Comparison of ENCODE assay signal across 8 cellular contexts in genomic region chr10:99431190-99431549, GRCh38. TPM values are rescaled to one million over a fixed set of nuclear protein-coding genes. Genes with fewer than 3 reads are reported as not detected.
DNase-seq lines count a peak whose midpoint lies in the region; ATAC-seq and TF ChIP-seq lines count a peak whose summit lies in the region.

No MANE protein-coding gene starts in this region.

- H3F3A ChIP-seq in smooth muscle cell (ENCODE audit: low read depth), result no peaks in the 10 kb centered on the region

- no peaks in the 10 kb centered on the region for H3K9me3 Mint-ChIP-seq in chondrocyte (ENCODE audit: low read depth)

- peaks cover 48% of the 10 kb centered on the region for H3K79me2 ChIP-seq in smooth muscle cell (ENCODE audit: low read depth)

- peak overlapping the region; percentile 91 for H2AFZ ChIP-seq in smooth muscle cell (ENCODE audit: low read depth)

- H3K4me3 ChIP-seq in BLaER1 (peak overlapping the region; percentile 88), kidney epithelial cell (ENCODE audit: low read depth, low read length) (peak overlapping the region; percentile 98), smooth muscle cell (peak overlapping the region; percentile 73)

- peak overlapping the region; percentile 90 for H3K9ac ChIP-seq in BLaER1
- H3K9ac ChIP-seq in smooth muscle cell (ENCODE audit: low read depth), result peak overlapping the region; percentile 83

- H4K20me1 ChIP-seq in BLaER1 (peaks cover 8% of the 10 kb centered on the region; the same call in 1 of the 2 replicates), smooth muscle cell (ENCODE audit: low read depth) (peaks cover 5% of the 10 kb centered on the region)

- H3K4me3 Mint-ChIP-seq in chondrocyte (ENCODE audit: unreplicated experiment), result peak overlapping the region; percentile 100

- no peaks in the 10 kb centered on the region for H3K27me3 ChIP-seq in BLaER1
- H3K27me3 ChIP-seq in kidney epithelial cell (ENCODE audit: control insufficient read depth, insufficient read depth, low read length), result no peaks in the 10 kb centered on the region
- H3K27me3 ChIP-seq in smooth muscle cell (ENCODE audit: low read depth), result no peaks in the 10 kb centered on the region

- ATAC-seq in GM21528 (IDR thresholded peaks at IDR 0.05; ENCODE audit: low FRiP score, unreplicated experiment) (peak; percentile 11), HG03139 (IDR thresholded peaks at IDR 0.05; ENCODE audit: unreplicated experiment) (no peak)

- 3% methylated on average over 16 of the region's 16 CpGs for WGBS in smooth muscle cell (ENCODE audit: low lambda C conversion rate)

- H3K27me3 Mint-ChIP-seq in chondrocyte (ENCODE audit: low read depth), result no peaks in the 10 kb centered on the region

- no peaks in the 10 kb centered on the region for H3K36me3 Mint-ChIP-seq in chondrocyte (ENCODE audit: low read depth)

- TF ChIP-seq CTCF in chondrocyte (IDR thresholded peaks at IDR 0.05) (no peak), kidney epithelial cell (IDR thresholded peaks at IDR 0.05; ENCODE audit: insufficient read depth, low read length, poor library complexity, severe bottlenecking) (no peak), smooth muscle cell (IDR thresholded peaks at IDR 0.05; ENCODE audit: borderline replicate concordance, insufficient read depth, poor library complexity, severe bottlenecking) (no peak)

- H3K27ac Mint-ChIP-seq in chondrocyte (ENCODE audit: unreplicated experiment), result peak overlapping the region; percentile 100

- peaks cover 31% of the 10 kb centered on the region for H3K4me1 Mint-ChIP-seq in chondrocyte (ENCODE audit: low read depth)

- peak overlapping the region; percentile 88 for H3K27ac ChIP-seq in BLaER1
- H3K27ac ChIP-seq in smooth muscle cell (ENCODE audit: low read depth), result peak overlapping the region; percentile 61

- H3K4me2 ChIP-seq in BLaER1 (peak overlapping the region; percentile 89), smooth muscle cell (peak overlapping the region; percentile 97)

- H3K9me3 ChIP-seq in BLaER1, result no peaks in the 10 kb centered on the region
- no peaks in the 10 kb centered on the region for H3K9me3 ChIP-seq in smooth muscle cell (replicated peaks; ENCODE audit: low read depth)

- H3K4me1 ChIP-seq in BLaER1 (peaks cover 32% of the 10 kb centered on the region), smooth muscle cell (ENCODE audit: low read depth) (peaks cover 15% of the 10 kb centered on the region)

- DNase-seq in RPMI7951 (ENCODE audit: low read depth) (peak; percentile 50), chondrocyte (ENCODE audit: low spot score) (no peak), kidney epithelial cell (ENCODE audit: low read depth) (no peak), smooth muscle cell (lab: John Stamatoyannopoulos, UW; ENCODE audit: unreplicated experiment) (no peak), HuH-7.5 (ENCODE audit: low spot score) (no peak)

- peaks cover 13% of the 10 kb centered on the region for H3K36me3 ChIP-seq in BLaER1
- H3K36me3 ChIP-seq in kidney epithelial cell (ENCODE audit: control insufficient read depth, insufficient read depth, low read length), result no peaks in the 10 kb centered on the region
- no peaks in the 10 kb centered on the region for H3K36me3 ChIP-seq in smooth muscle cell (ENCODE audit: low read depth)

RNA-seq across cellular contexts. Expression of gene GOT1, which starts 0.7 kb away (rescaled TPM):
- total RNA-seq in RPMI7951 (2014; rRNA removed; shearing (Covaris generic)), result 24.2 and 32.3 TPM in 2 replicates
- 18.3 to 38.9 TPM (median 34.2 TPM) in 3 replicates for total RNA-seq in chondrocyte
- total RNA-seq in kidney epithelial cell, result 57.6 and 73.7 TPM in 2 replicates
- 22.0 and 34.7 TPM in 2 replicates for total RNA-seq in smooth muscle cell
- polyA plus RNA-seq in smooth muscle cell, result 38.6 and 44.4 TPM in 2 replicates
